In the genomic region with DNA sequence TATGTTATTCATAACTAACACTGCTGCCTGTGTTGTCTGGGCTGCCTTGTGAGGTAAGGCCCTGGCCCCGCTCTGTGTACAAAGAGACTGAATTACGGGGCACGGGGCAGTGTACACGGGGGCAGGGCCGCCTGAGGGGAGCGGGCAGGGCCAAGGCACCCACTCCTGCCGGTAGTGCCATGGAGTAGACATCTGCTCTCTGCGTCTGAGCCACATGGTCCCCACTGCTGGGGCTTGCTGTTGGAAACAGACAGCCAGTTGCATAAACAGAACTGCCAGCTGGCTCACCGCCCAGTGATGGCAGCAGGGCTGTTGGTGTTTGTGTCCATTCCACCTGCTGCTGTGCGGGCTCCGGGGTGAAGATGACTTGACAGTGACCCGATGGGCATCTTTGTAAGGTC, we compare ENCODE assay signal across 1 cellular context.
TF ChIP-seq lines count a peak whose summit lies in the region.

No MANE protein-coding gene starts in this region.

TF ChIP-seq in SK-N-SH treated with all-trans-retinoic acid at 6 μM for 48 hours, 23 proteins besides CTCF, POLR2A, EP300 and RAD21 (continued from another document):
- TF ChIP-seq, protein P1, sequence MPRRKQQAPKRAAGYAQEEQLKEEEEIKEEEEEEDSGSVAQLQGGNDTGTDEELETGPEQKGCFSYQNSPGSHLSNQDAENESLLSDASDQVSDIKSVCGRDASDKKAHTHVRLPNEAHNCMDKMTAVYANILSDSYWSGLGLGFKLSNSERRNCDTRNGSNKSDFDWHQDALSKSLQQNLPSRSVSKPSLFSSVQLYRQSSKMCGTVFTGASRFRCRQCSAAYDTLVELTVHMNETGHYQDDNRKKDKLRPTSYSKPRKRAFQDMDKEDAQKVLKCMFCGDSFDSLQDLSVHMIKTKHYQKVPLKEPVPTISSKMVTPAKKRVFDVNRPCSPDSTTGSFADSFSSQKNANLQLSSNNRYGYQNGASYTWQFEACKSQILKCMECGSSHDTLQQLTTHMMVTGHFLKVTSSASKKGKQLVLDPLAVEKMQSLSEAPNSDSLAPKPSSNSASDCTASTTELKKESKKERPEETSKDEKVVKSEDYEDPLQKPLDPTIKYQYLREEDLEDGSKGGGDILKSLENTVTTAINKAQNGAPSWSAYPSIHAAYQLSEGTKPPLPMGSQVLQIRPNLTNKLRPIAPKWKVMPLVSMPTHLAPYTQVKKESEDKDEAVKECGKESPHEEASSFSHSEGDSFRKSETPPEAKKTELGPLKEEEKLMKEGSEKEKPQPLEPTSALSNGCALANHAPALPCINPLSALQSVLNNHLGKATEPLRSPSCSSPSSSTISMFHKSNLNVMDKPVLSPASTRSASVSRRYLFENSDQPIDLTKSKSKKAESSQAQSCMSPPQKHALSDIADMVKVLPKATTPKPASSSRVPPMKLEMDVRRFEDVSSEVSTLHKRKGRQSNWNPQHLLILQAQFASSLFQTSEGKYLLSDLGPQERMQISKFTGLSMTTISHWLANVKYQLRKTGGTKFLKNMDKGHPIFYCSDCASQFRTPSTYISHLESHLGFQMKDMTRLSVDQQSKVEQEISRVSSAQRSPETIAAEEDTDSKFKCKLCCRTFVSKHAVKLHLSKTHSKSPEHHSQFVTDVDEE (CRISPR knock-in tag; IDR thresholded peaks at IDR 0.05): peak; percentile 79
- TF ChIP-seq ARNTL (CRISPR knock-in tag; IDR thresholded peaks at IDR 0.05; ENCODE audit: borderline replicate concordance, low read depth): no peak
